8 cellular contexts compared by ENCODE assay signal in genomic region chr18:77057043-77057442, GRCh38.
DNase-seq lines count a peak whose midpoint lies in the region; ATAC-seq and TF ChIP-seq lines count a peak whose summit lies in the region.

No MANE protein-coding gene starts in this region.

- H3K27ac Mint-ChIP-seq in glutamatergic neuron (ENCODE audit: unreplicated experiment), result peak overlapping the region; percentile 81

- peak overlapping the region; percentile 43 for H3K4me3 Mint-ChIP-seq in glutamatergic neuron (ENCODE audit: unreplicated experiment)

- H2BK5ac ChIP-seq in IMR-90 (ENCODE audit: low read depth, low read length, poor library complexity, severe bottlenecking), result peak overlapping the region; percentile 4

- CTCF ChIA-PET in IMR-90 (lab: Yijun Ruan, JAX) (no interaction called here), RWPE1 (lab: Yijun Ruan, JAX) (no interaction called here)

- DNase-seq in IMR-90 (no peak), RWPE1 (ENCODE audit: low spot score) (no peak), glutamatergic neuron (peak; percentile 49), cortex of kidney (lab: John Stamatoyannopoulos, UW) (no peak)
- DNase-seq in activated CD4-positive, alpha-beta T cell treated with anti-CD3 and anti-CD28 coated beads, Interleukin-2, amount 50 U/mL, for 1 hour, result no peak

- H2AFZ ChIP-seq in IMR-90 (replicated peaks; ENCODE audit: low read length, poor library complexity), result peak overlapping the region; percentile 75

- dilution Hi-C loops in IMR-90 (cut with HindIII; ENCODE audit: low sequenced_read_pairs, unreplicated experiment), result no loop called here

- no peak for TF ChIP-seq RAD21 in IMR-90 (IDR thresholded peaks at IDR 0.05; ENCODE audit: low read length)

- H2BK20ac ChIP-seq in IMR-90 (ENCODE audit: low read depth, low read length), result peak overlapping the region; percentile 84; the same call in 1 of the 2 replicates

- H3K14ac ChIP-seq in IMR-90 (replicated peaks; ENCODE audit: low read depth, low read length), result peak overlapping the region; percentile 72

- peak overlapping the region; percentile 77; the same call in 1 of the 2 replicates for H4K5ac ChIP-seq in IMR-90 (ENCODE audit: low read depth, low read length)

- in situ Hi-C loops in IMR-90 (cut with MboI; ENCODE audit: low sequenced_read_pairs), result no loop called here

- H2AK5ac ChIP-seq in IMR-90 (ENCODE audit: low read depth, low read length), result peak overlapping the region; percentile 68

- peak overlapping the region; percentile 81; the same call in 1 of the 2 replicates for H3K27ac ChIP-seq in IMR-90 (ENCODE audit: insufficient read depth, low read length)
- H3K27ac ChIP-seq in RWPE1, result peak overlapping the region; percentile 15

- H2BK120ac ChIP-seq in IMR-90 (ENCODE audit: low read depth, low read length), result peak overlapping the region; percentile 92; the same call in 1 of the 2 replicates

- H2BK15ac ChIP-seq in IMR-90 (ENCODE audit: low read depth, low read length), result peak overlapping the region; percentile 78; the same call in 2 of the 3 replicates

- no peak overlapping the region for H2AK9ac ChIP-seq in IMR-90 (replicated peaks; ENCODE audit: low read depth, low read length, poor library complexity)

- WGBS in IMR-90 (ENCODE audit: extremely low coverage in 2 of 2, insufficient read length in 1 of 2), 2 experiments, result 69% methylated on average over 2 of the region's 4 CpGs; no CpG with 5 or more reads in 1 of the 2 experiments

- no TSS peak for BruUV-seq in IMR-90 (replicated peaks; lab: Mats Ljungman, UMichigan)

- H3K56ac ChIP-seq in IMR-90 (ENCODE audit: extremely low read depth, insufficient read depth, low read length), result no peak overlapping the region

- H3K9me3 ChIP-seq in IMR-90 (ENCODE audit: control insufficient read depth, insufficient read depth, low read length) (no peaks in the 10 kb centered on the region), skeletal muscle satellite cell (replicated peaks; ENCODE audit: low read length) (no peaks in the 10 kb centered on the region)

- peak overlapping the region; percentile 79 for H3K4ac ChIP-seq in IMR-90 (ENCODE audit: low read depth, low read length)

- TF ChIP-seq POLR2A in IMR-90 (IDR thresholded peaks at IDR 0.05; ENCODE audit: low read depth, low read length), result no peak

- H3K27me3 Mint-ChIP-seq in glutamatergic neuron (ENCODE audit: unreplicated experiment), result peaks cover 20% of the 10 kb centered on the region

- peak overlapping the region; percentile 81 for H3K18ac ChIP-seq in IMR-90 (ENCODE audit: low read depth, low read length)

- POLR2A ChIA-PET in IMR-90 (lab: Charles Lee; ENCODE audit: unreplicated experiment), result no interaction called here
- POLR2A ChIA-PET in RWPE1 (lab: Yijun Ruan, JAX; ENCODE audit: low non-redundant PET), result no interaction called here

- TF ChIP-seq CTCF in IMR-90 (conservative IDR thresholded peaks at IDR 0.05; ENCODE audit: low read depth, low read length), result no peak
- no peak for TF ChIP-seq CTCF in RWPE1 (conservative IDR thresholded peaks at IDR 0.05; ENCODE audit: low read depth)
- TF ChIP-seq CTCF in glutamatergic neuron (IDR thresholded peaks at IDR 0.05; ENCODE audit: partially characterized antibody, unreplicated experiment), result no peak

- H4K91ac ChIP-seq in IMR-90 (ENCODE audit: insufficient read depth, low read depth, low read length), result peak overlapping the region; percentile 86; the same call in 1 of the 2 replicates

- peaks cover 28% of the 10 kb centered on the region for H3K9me3 Mint-ChIP-seq in glutamatergic neuron (ENCODE audit: unreplicated experiment)

- no peaks in the 10 kb centered on the region for H3K36me3 ChIP-seq in IMR-90 (ENCODE audit: control insufficient read depth, insufficient read depth, low read length)
- H3K36me3 ChIP-seq in skeletal muscle satellite cell (ENCODE audit: insufficient read depth, low read length), result no peaks in the 10 kb centered on the region

- H3K4me1 Mint-ChIP-seq in glutamatergic neuron (ENCODE audit: low read depth, unreplicated experiment), result peaks cover 58% of the 10 kb centered on the region

- H3K4me3 ChIP-seq in IMR-90 (ENCODE audit: insufficient read depth, low read depth, low read length) (no peak overlapping the region), skeletal muscle satellite cell (ENCODE audit: low read length) (no peak overlapping the region)

- no peak overlapping the region for H3K4me2 ChIP-seq in IMR-90 (ENCODE audit: low read depth, low read length)
- peak overlapping the region; percentile 45 for H3K4me2 ChIP-seq in skeletal muscle satellite cell (ENCODE audit: low read length)

- peak overlapping the region; percentile 13; the same call in 1 of the 2 replicates for H3K23ac ChIP-seq in IMR-90 (ENCODE audit: low read depth, low read length)

- peak overlapping the region; percentile 3 to 84; a peak in 3 of 4 replicates for H4K8ac ChIP-seq in IMR-90 (ENCODE audit: low read depth in 2 of 2, low read length in 2 of 2)

- no peaks in the 10 kb centered on the region for H4K20me1 ChIP-seq in IMR-90 (ENCODE audit: insufficient read depth, low read length)

- ATAC-seq in IMR-90 (ENCODE audit: low read depth) (no peak), HG03039 (IDR thresholded peaks at IDR 0.05; ENCODE audit: unreplicated experiment) (no peak), GM21723 (IDR thresholded peaks at IDR 0.05; ENCODE audit: unreplicated experiment) (no peak)

- H3K36me3 Mint-ChIP-seq in glutamatergic neuron (ENCODE audit: unreplicated experiment), result no peaks in the 10 kb centered on the region

- H3K9ac ChIP-seq in IMR-90 (ENCODE audit: low read depth, low read length), result no peak overlapping the region
- peak overlapping the region; percentile 19 for H3K9ac ChIP-seq in skeletal muscle satellite cell (ENCODE audit: low read depth, low read length)

- H3K27me3 ChIP-seq in IMR-90 (ENCODE audit: control insufficient read depth, insufficient read depth, low read length), result no peaks in the 10 kb centered on the region
- H3K27me3 ChIP-seq in skeletal muscle satellite cell (ENCODE audit: control insufficient read depth, insufficient read depth, low read length), result no peaks in the 10 kb centered on the region

- H3K4me1 ChIP-seq in IMR-90 (ENCODE audit: control insufficient read depth, insufficient read depth, low read length) (peaks cover 30% of the 10 kb centered on the region), skeletal muscle satellite cell (ENCODE audit: control insufficient read depth, insufficient read depth, low read length) (peaks cover 61% of the 10 kb centered on the region)

- H3K79me1 ChIP-seq in IMR-90 (ENCODE audit: low read depth in 1 of 2, low read length in 2 of 2), result no peaks in the 10 kb centered on the region; a peak in 1 of 4 replicates

- peaks cover 23% of the 10 kb centered on the region for H3K9me1 ChIP-seq in IMR-90 (ENCODE audit: insufficient read depth, low read length)

- intact Hi-C loops in IMR-90 (cut with micrococcal nuclease), result no loop called here

TF ChIP-seq in IMR-90, 13 proteins besides CTCF, POLR2A, EP300 and RAD21:
- TF ChIP-seq RFX5 (IDR thresholded peaks at IDR 0.05; ENCODE audit: low read depth, low read length), result no peak
- TF ChIP-seq ELK1 (IDR thresholded peaks at IDR 0.05; ENCODE audit: borderline replicate concordance, low read depth, low read length), result no peak
- TF ChIP-seq MXI1 (IDR thresholded peaks at IDR 0.05; ENCODE audit: borderline replicate concordance, low read depth, low read length), result no peak
- TF ChIP-seq SMC3 (IDR thresholded peaks at IDR 0.05; ENCODE audit: low read depth, low read length), result no peak
- no peak for TF ChIP-seq MAFK (IDR thresholded peaks at IDR 0.05; ENCODE audit: low read depth, low read length)
- TF ChIP-seq NFE2L2 (IDR thresholded peaks at IDR 0.05; ENCODE audit: low read depth, low read length), result no peak
- no peak for TF ChIP-seq RCOR1 (IDR thresholded peaks at IDR 0.05; ENCODE audit: insufficient replicate concordance, low read length)
- TF ChIP-seq MAZ (IDR thresholded peaks at IDR 0.05; ENCODE audit: borderline replicate concordance, low read depth, low read length), result no peak
- TF ChIP-seq CHD1 (IDR thresholded peaks at IDR 0.05; ENCODE audit: low read depth, low read length), result no peak
- no peak for TF ChIP-seq CEBPB (IDR thresholded peaks at IDR 0.05; ENCODE audit: low read depth, low read length)
- TF ChIP-seq USF2 (IDR thresholded peaks at IDR 0.05; ENCODE audit: low read depth, low read length), result no peak
- no peak for TF ChIP-seq FOS (IDR thresholded peaks at IDR 0.05; ENCODE audit: low read depth, low read length)
- no peak for TF ChIP-seq BHLHE40 (IDR thresholded peaks at IDR 0.05; ENCODE audit: low read depth, low read length)
